ENCODE assay signal across 8 cellular contexts in genomic region chr1:231211005-231211857, GRCh38. TPM values are rescaled to one million over a fixed set of nuclear protein-coding genes. Genes with fewer than 3 reads are reported as not detected.
DNase-seq lines count a peak whose midpoint lies in the region; TF ChIP-seq lines count a peak whose summit lies in the region.

No MANE protein-coding gene starts in this region.

- peak overlapping the region; percentile 83 for H3K4me2 ChIP-seq in Karpas-422 (ENCODE audit: low read depth, low read length, poor library complexity, severe bottlenecking)

- H3K27ac ChIP-seq in Karpas-422 (ENCODE audit: low read length) (no peak overlapping the region), neutrophil (no peak overlapping the region), substantia nigra (ENCODE audit: low read depth, low read length, poor library complexity, severe bottlenecking) (no peak overlapping the region)

- no peaks in the 10 kb centered on the region for H3K79me2 ChIP-seq in Karpas-422 (ENCODE audit: low read length)

- H4K20me1 ChIP-seq in Karpas-422 (ENCODE audit: insufficient read depth, low read depth, low read length), result no peaks in the 10 kb centered on the region

- H3K27me3 ChIP-seq in Karpas-422 (ENCODE audit: low read length) (no peaks in the 10 kb centered on the region), neutrophil (peaks cover 12% of the 10 kb centered on the region)

- peak; percentile 74 for TF ChIP-seq CTCF in neutrophil (IDR thresholded peaks at IDR 0.05)

- H3K9ac ChIP-seq in Karpas-422 (ENCODE audit: low read length), result peak overlapping the region; percentile 63

- peak; percentile 87 for DNase-seq in GM03348 (ENCODE audit: low spot score)
- peak; percentile 56 for DNase-seq in GOT3 (lab: John Stamatoyannopoulos, UW)
- DNase-seq in Karpas-422, result peak; percentile 95
- DNase-seq in RKO (ENCODE audit: low spot score), result peak; percentile 66
- DNase-seq in activated T-helper 9 cell treated with anti-CD3 and anti-CD28 coated beads, Interleukin-2, amount 50 U/mL, for 16 hours (ENCODE audit: low read depth), result peak; percentile 82
- DNase-seq in foreskin melanocyte, result peak; percentile 46
- peak in 47 of 49 donors; percentile 13 to 84 (median 62) for DNase-seq in substantia nigra (lab: John Stamatoyannopoulos, UW)

- H2AFZ ChIP-seq in Karpas-422 (ENCODE audit: low read length), result peak overlapping the region; percentile 97

- H3K4me1 ChIP-seq in Karpas-422 (ENCODE audit: low read length) (peaks cover 25% of the 10 kb centered on the region), neutrophil (ENCODE audit: control insufficient read depth in 1 of 2, insufficient read depth in 1 of 2, low read depth in 1 of 2, low read length in 1 of 2) (peaks cover 14 to 18% of the 10 kb centered on the region in 2 experiments)

- H3K9me2 ChIP-seq in Karpas-422 (replicated peaks; ENCODE audit: insufficient read depth, low read length), result no peaks in the 10 kb centered on the region

- H3K36me3 ChIP-seq in Karpas-422 (ENCODE audit: insufficient read depth, low read length), result no peaks in the 10 kb centered on the region
- H3K36me3 ChIP-seq in neutrophil, result no peaks in the 10 kb centered on the region

- H3K4me3 ChIP-seq in Karpas-422 (ENCODE audit: low read length) (peak overlapping the region; percentile 69), neutrophil (ENCODE audit: low read depth in 1 of 2, low read length in 1 of 2) (peak overlapping the region; percentile 22 to 55)

- H3K9me3 ChIP-seq in Karpas-422 (ENCODE audit: low read length) (no peaks in the 10 kb centered on the region), neutrophil (no peaks in the 10 kb centered on the region)

RNA-seq across cellular contexts. Expression of gene GNPAT, which starts 29.8 kb away (rescaled TPM):
- total RNA-seq in Karpas-422 (2014; rRNA removed; shearing (Covaris generic); ENCODE audit: low replicate concordance), result 32.6 and 36.0 TPM in 2 replicates

RNA-seq across cellular contexts. Expression of gene TRIM67, which starts 49.4 kb away (rescaled TPM):
- total RNA-seq in Karpas-422 (2014; rRNA removed; shearing (Covaris generic); ENCODE audit: low replicate concordance), result not detected in 2 replicates
